ENCODE assay signal across 30 cellular contexts in the genomic region with DNA sequence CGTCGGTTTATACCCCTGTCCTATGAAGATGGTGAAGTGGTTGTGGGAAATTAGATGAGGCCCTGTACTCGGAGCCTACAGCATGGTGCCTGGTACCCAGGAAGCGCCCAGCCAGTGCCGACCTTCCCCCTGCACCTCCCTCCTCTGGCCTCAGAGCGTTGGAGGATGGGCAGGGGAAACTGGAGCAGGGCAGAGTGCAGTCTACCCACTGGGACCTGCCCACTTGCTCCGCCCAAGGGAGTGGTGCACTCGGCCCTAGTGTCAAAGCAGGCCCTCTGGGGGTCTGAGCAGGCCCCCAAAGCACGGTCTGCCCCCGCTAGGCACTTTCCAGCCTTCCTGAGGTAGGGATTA. TPM values are rescaled to one million over a fixed set of nuclear protein-coding genes. Genes with fewer than 3 reads are reported as not detected.
DNase-seq lines count a peak whose midpoint lies in the region; ATAC-seq, FAIRE-seq and TF ChIP-seq lines count a peak whose summit lies in the region.
"Had no signal": no experiment of that assay in that cellular context is flagged by ENCODE, and none has a peak within 500 bp of the region (broad histone marks: within the 10 kb centered on the region; RNA-seq: fewer than 3 reads in every experiment).

No MANE protein-coding gene starts in this region.

- H3K27me3 ChIP-seq in HepG2 (ENCODE audit: control insufficient read depth in 1 of 2, insufficient read depth in 2 of 2, low read length in 2 of 2) (peaks cover 6 to 47% of the 10 kb centered on the region in 2 experiments; a peak in 4 of 5 replicates), right lobe of liver (no peaks in the 10 kb centered on the region), hepatocyte (no peaks in the 10 kb centered on the region), neural progenitor cell (peaks cover 9% of the 10 kb centered on the region), mesendoderm (ENCODE audit: insufficient read depth, low read length, poor library complexity) (no peaks in the 10 kb centered on the region)

- BruUV-seq in HepG2 (replicated peaks; lab: Mats Ljungman, UMichigan), result no TSS peak

- peaks cover 5% of the 10 kb centered on the region for H3F3A ChIP-seq in neural progenitor cell (ENCODE audit: low read depth)

- POLR2A ChIA-PET in HepG2 (lab: Yijun Ruan, JAX), result no interaction called here
- POLR2A ChIA-PET in activated CD8-positive, alpha-beta T cell treated with anti-CD3 and anti-CD28 coated beads for 36 hours (lab: Charles Lee), result no interaction called here

- no peak overlapping the region for H4K8ac ChIP-seq in mesendoderm (ENCODE audit: low read depth, low read length)

- no peak overlapping the region for H2BK15ac ChIP-seq in mesendoderm (replicated peaks; ENCODE audit: low read depth)

- no peak overlapping the region for H3K27ac Mint-ChIP-seq in neural progenitor cell
- no peak overlapping the region for H3K27ac Mint-ChIP-seq in activated CD8-positive, alpha-beta T cell treated with anti-CD3 and anti-CD28 coated beads for 36 hours
- H3K27ac Mint-ChIP-seq: activated naive CD8-positive, alpha-beta T cell treated with anti-CD3 and anti-CD28 coated beads for 36 hours; activated T-helper 2 cell treated with anti-CD3 and anti-CD28 coated beads, Interferon-gamma antibody, Interleukin-2, Interleukin-4, amounts not matched to agents 10 μg/mL and 5 μg/mL and 100 μg/mL, durations not matched to agents 14 hours and 24 hours and 36 hours; mesothelial cell of epicardium; progenitor cell of endocrine pancreas; stimulated activated memory B cell treated with anti-CD40 and anti-IgM and Interleukin-4, amounts not matched to agents 10 μg/mL and 1 μg/mL and 100 μg/mL, for 72 hours; T-cell had no signal

- TF ChIP-seq EP300 in HepG2 (IDR thresholded peaks at IDR 0.05; ENCODE audit: low read depth in 2 of 2, low read length in 2 of 2), result no peak
- TF ChIP-seq EP300 in HepG2 (CRISPR knock-in tag; IDR thresholded peaks at IDR 0.05; ENCODE audit: borderline replicate concordance), result no peak

- TF ChIP-seq POLR2A in HepG2 (IDR thresholded peaks at IDR 0.05; ENCODE audit: insufficient read depth in 1 of 2, low read depth in 2 of 2, low read length in 2 of 2), result no peak
- no peak for TF ChIP-seq POLR2A in right lobe of liver (IDR thresholded peaks at IDR 0.05)

- H3K9me2 ChIP-seq in hepatocyte (replicated peaks; ENCODE audit: insufficient read depth), result no peaks in the 10 kb centered on the region

- H2BK120ac ChIP-seq in mesendoderm (ENCODE audit: low read depth, low read length), result no peak overlapping the region

- H3K56ac ChIP-seq in mesendoderm (ENCODE audit: low read length), result no peak overlapping the region

- H2AFZ ChIP-seq in HepG2 (ENCODE audit: low read length) (no peak overlapping the region), hepatocyte (no peak overlapping the region), neural progenitor cell (replicated peaks) (no peak overlapping the region)

- H3K27me3 Mint-ChIP-seq in neural progenitor cell (ENCODE audit: insufficient read depth, low read depth), result peaks cover 2% of the 10 kb centered on the region
- no peaks in the 10 kb centered on the region for H3K27me3 Mint-ChIP-seq in activated CD8-positive, alpha-beta T cell treated with anti-CD3 and anti-CD28 coated beads for 36 hours
- H3K27me3 Mint-ChIP-seq: activated naive CD8-positive, alpha-beta T cell treated with anti-CD3 and anti-CD28 coated beads for 36 hours; effector memory CD8-positive, alpha-beta T cell; stimulated activated memory B cell treated with anti-CD40 and anti-IgM and Interleukin-4, amounts not matched to agents 10 μg/mL and 1 μg/mL and 100 μg/mL, for 72 hours; T-cell had no signal

- no peak for TF ChIP-seq CTCF in HepG2 (CRISPR knock-in tag; IDR thresholded peaks at IDR 0.05)
- TF ChIP-seq CTCF in right lobe of liver (IDR thresholded peaks at IDR 0.05), result no peak
- TF ChIP-seq CTCF in hepatocyte (IDR thresholded peaks at IDR 0.05; ENCODE audit: poor library complexity), result no peak
- no peak for TF ChIP-seq CTCF in neural progenitor cell (IDR thresholded peaks at IDR 0.05)
- TF ChIP-seq CTCF in activated CD8-positive, alpha-beta T cell treated with anti-CD3 and anti-CD28 coated beads for 36 hours (IDR thresholded peaks at IDR 0.05), result no peak

- H4K20me1 ChIP-seq in HepG2 (ENCODE audit: insufficient read depth, low read length), result no peaks in the 10 kb centered on the region
- no peaks in the 10 kb centered on the region for H4K20me1 ChIP-seq in hepatocyte (ENCODE audit: insufficient read depth, poor library complexity, severe bottlenecking)
- peaks cover 4% of the 10 kb centered on the region for H4K20me1 ChIP-seq in neural progenitor cell (ENCODE audit: low read depth)

- no peaks in the 10 kb centered on the region for H3K9me3 Mint-ChIP-seq in neural progenitor cell
- no peaks in the 10 kb centered on the region for H3K9me3 Mint-ChIP-seq in activated CD8-positive, alpha-beta T cell treated with anti-CD3 and anti-CD28 coated beads for 36 hours
- H3K9me3 Mint-ChIP-seq: activated naive CD8-positive, alpha-beta T cell treated with anti-CD3 and anti-CD28 coated beads for 36 hours; activated T-helper 2 cell treated with anti-CD3 and anti-CD28 coated beads, Interferon-gamma antibody, Interleukin-2, Interleukin-4, amounts not matched to agents 10 μg/mL and 5 μg/mL and 100 μg/mL, durations not matched to agents 14 hours and 24 hours and 36 hours; effector memory CD8-positive, alpha-beta T cell; mesothelial cell of epicardium; stimulated activated memory B cell treated with anti-CD40 and anti-IgM and Interleukin-4, amounts not matched to agents 10 μg/mL and 1 μg/mL and 100 μg/mL, for 72 hours; T-cell had no signal

- H2AK5ac ChIP-seq in mesendoderm (ENCODE audit: low read length), result no peak overlapping the region

- H3K23ac ChIP-seq in mesendoderm (ENCODE audit: low read length), result no peak overlapping the region

- H3K9me3 ChIP-seq in HepG2 (ENCODE audit: low read length) (no peaks in the 10 kb centered on the region), right lobe of liver (no peaks in the 10 kb centered on the region), hepatocyte (ENCODE audit: low read depth) (no peaks in the 10 kb centered on the region), neural progenitor cell (ENCODE audit: low read depth) (no peaks in the 10 kb centered on the region)
- H3K9me3 ChIP-seq: SJCRH30, thoracic aorta had no signal

- CTCF ChIA-PET in HepG2 (lab: Yijun Ruan, JAX; ENCODE audit: low intra/inter-chr PET ratio, low total read pairs), result no interaction called here
- CTCF ChIA-PET in activated CD8-positive, alpha-beta T cell treated with anti-CD3 and anti-CD28 coated beads for 36 hours (lab: Charles Lee), result no interaction called here

- H3K4me2 ChIP-seq in HepG2 (ENCODE audit: low read depth, low read length) (no peak overlapping the region; the same call in 1 of the 2 replicates), hepatocyte (no peak overlapping the region), neural progenitor cell (peak overlapping the region; percentile 59), mesendoderm (ENCODE audit: low read length) (no peak overlapping the region)

- no peak overlapping the region for H3K18ac ChIP-seq in mesendoderm (ENCODE audit: low read length)

- no peak overlapping the region for H3K4ac ChIP-seq in mesendoderm (ENCODE audit: low read depth, low read length)

- in situ Hi-C loops in HepG2 (cut with HindIII; ENCODE audit: extremely low pct_ligation_motif_present, low pct_unique_long_range_greater_than_20kb), result loop anchor here (5.0 to 10.0 kb wide), 2 partner anchors 142 to 181 kb away; a partner anchor contains a TSS

- H3K4me3 ChIP-seq in HepG2 (replicated peaks in 1 of 3; ENCODE audit: insufficient read depth in 1 of 3, low read depth in 2 of 3, low read length in 3 of 3) (no peak overlapping the region), right lobe of liver (no peak overlapping the region), hepatocyte (no peak overlapping the region), neural progenitor cell (no peak overlapping the region), mesendoderm (ENCODE audit: low read length) (no peak overlapping the region)
- H3K4me3 ChIP-seq: SJCRH30, thoracic aorta had no signal

- intact Hi-C loops in HepG2 (cut with micrococcal nuclease; ENCODE audit: unreplicated experiment), result no loop called here
- intact Hi-C loops in right lobe of liver (cut with DNase I), result loop anchor here (10.0 kb wide), 1 partner anchor 139 kb away; no protein-coding TSS in a partner anchor
- intact Hi-C loops in activated CD8-positive, alpha-beta T cell treated with anti-CD3 and anti-CD28 coated beads for 36 hours (cut with micrococcal nuclease), result no loop called here

- no peak overlapping the region for H3K9ac ChIP-seq in HepG2 (ENCODE audit: insufficient read depth, low read depth, low read length)
- no peak overlapping the region for H3K9ac ChIP-seq in neural progenitor cell
- no peak overlapping the region for H3K9ac ChIP-seq in mesendoderm (ENCODE audit: low read length)

- WGBS in HepG2 (ENCODE audit: low lambda C conversion rate), result 22% methylated on average over 6 of the region's 10 CpGs
- 92% methylated on average over 2 of the region's 10 CpGs for WGBS in right lobe of liver (ENCODE audit: insufficient coverage, low coverage, low lambda C conversion rate, missing lambda C conversion rate)
- 84% methylated on average over 10 of the region's 10 CpGs for WGBS in hepatocyte (ENCODE audit: low lambda C conversion rate, missing lambda C conversion rate)
- no CpG with 5 or more reads among the region's 10 CpGs for WGBS in mesendoderm (ENCODE audit: extremely low coverage, insufficient coverage, low lambda C conversion rate)

- no peak for FAIRE-seq in HepG2 (lab: Jason Lieb, UNC)
- FAIRE-seq: GM12891, TTC549 had no signal

- H2BK5ac ChIP-seq in mesendoderm (ENCODE audit: low read length), result no peak overlapping the region

- peaks cover 22% of the 10 kb centered on the region for H3K4me1 Mint-ChIP-seq in neural progenitor cell
- peaks cover 6% of the 10 kb centered on the region for H3K4me1 Mint-ChIP-seq in activated CD8-positive, alpha-beta T cell treated with anti-CD3 and anti-CD28 coated beads for 36 hours (ENCODE audit: low read depth)

- TF ChIP-seq RAD21 in HepG2 (CRISPR knock-in tag; IDR thresholded peaks at IDR 0.05), result no peak

- no peak overlapping the region for H3K4me3 Mint-ChIP-seq in neural progenitor cell
- H3K4me3 Mint-ChIP-seq in activated CD8-positive, alpha-beta T cell treated with anti-CD3 and anti-CD28 coated beads for 36 hours, result no peak overlapping the region
- H3K4me3 Mint-ChIP-seq: activated naive CD8-positive, alpha-beta T cell treated with anti-CD3 and anti-CD28 coated beads for 36 hours; effector memory CD8-positive, alpha-beta T cell; mesothelial cell of epicardium; stimulated activated memory B cell treated with anti-CD40 and anti-IgM and Interleukin-4, amounts not matched to agents 10 μg/mL and 1 μg/mL and 100 μg/mL, for 72 hours; T-cell had no signal

- no peak overlapping the region for H3K27ac ChIP-seq in HepG2 (ENCODE audit: extremely low read length, insufficient read depth, low read length)
- no peak overlapping the region for H3K27ac ChIP-seq in right lobe of liver
- H3K27ac ChIP-seq in hepatocyte, result no peak overlapping the region
- no peak overlapping the region for H3K27ac ChIP-seq in neural progenitor cell
- H3K27ac ChIP-seq in mesendoderm (ENCODE audit: low read depth, low read length), result no peak overlapping the region
- H3K27ac ChIP-seq: SJCRH30, thoracic aorta had no signal

- DNase-seq in HepG2 (ENCODE audit: low spot score) (no peak), right lobe of liver (no peak), hepatocyte (ENCODE audit: low spot score) (peak; percentile 3), neural progenitor cell (ENCODE audit: low spot score) (no peak), mesendoderm (no peak)
- DNase-seq in activated CD8-positive, alpha-beta T cell treated with anti-CD3 and anti-CD28 coated beads for 36 hours, result no peak
- no peak for DNase-seq in stimulated activated CD4-positive, alpha-beta T cell treated with anti-CD3 and anti-CD28 coated beads, Interleukin-12 subunit alpha, Interleukin-12 subunit beta, amount 100 ng/mL, for 4 hours
- DNase-seq: activated naive CD8-positive, alpha-beta T cell treated with anti-CD3 and anti-CD28 coated beads for 36 hours; DMS79; effector memory CD8-positive, alpha-beta T cell; foreskin melanocyte; Kasumi-1; NCI-H2029; NCI-H2227 treated with DMSO at 0.1 percent for 48 hours; NCI-H774; SJCRH30; stimulated activated CD4-positive, alpha-beta T cell treated with anti-CD3 and anti-CD28 coated beads, Interleukin-1b, Interleukin-23, amount 100 ng/mL, for 48 hours had no signal

- H3K36me3 Mint-ChIP-seq in neural progenitor cell, result no peaks in the 10 kb centered on the region
- no peaks in the 10 kb centered on the region for H3K36me3 Mint-ChIP-seq in activated CD8-positive, alpha-beta T cell treated with anti-CD3 and anti-CD28 coated beads for 36 hours (ENCODE audit: low read depth)
- H3K36me3 Mint-ChIP-seq: activated naive CD8-positive, alpha-beta T cell treated with anti-CD3 and anti-CD28 coated beads for 36 hours; mesothelial cell of epicardium; stimulated activated memory B cell treated with anti-CD40 and anti-IgM and Interleukin-4, amounts not matched to agents 10 μg/mL and 1 μg/mL and 100 μg/mL, for 72 hours; T-cell had no signal

- no peak for ATAC-seq in HepG2
- ATAC-seq in right lobe of liver, result no peak
- no peak for ATAC-seq in activated CD8-positive, alpha-beta T cell treated with anti-CD3 and anti-CD28 coated beads for 36 hours
- ATAC-seq in GM18870 (IDR thresholded peaks at IDR 0.05; ENCODE audit: unreplicated experiment), result no peak
- ATAC-seq: effector memory CD8-positive, alpha-beta T cell; esophagus mucosa; stimulated activated memory B cell treated with anti-CD40 and anti-IgM and Interleukin-4, amounts not matched to agents 10 μg/mL and 1 μg/mL and 100 μg/mL, for 72 hours; T-cell had no signal

- H3K79me1 ChIP-seq in mesendoderm (ENCODE audit: low read length), result no peaks in the 10 kb centered on the region

- H3K79me2 ChIP-seq in HepG2 (ENCODE audit: insufficient read depth, low read length) (no peaks in the 10 kb centered on the region), hepatocyte (no peaks in the 10 kb centered on the region), neural progenitor cell (ENCODE audit: low read depth) (no peaks in the 10 kb centered on the region), mesendoderm (ENCODE audit: control insufficient read depth, insufficient read depth, low read length) (no peaks in the 10 kb centered on the region)

- peaks cover 35% of the 10 kb centered on the region for H3K4me1 ChIP-seq in HepG2 (ENCODE audit: insufficient read depth, low read length)
- peaks cover 0 to 13% (median 3%) of the 10 kb centered on the region in 4 donors for H3K4me1 ChIP-seq in right lobe of liver
- H3K4me1 ChIP-seq in hepatocyte (ENCODE audit: insufficient read depth), result no peaks in the 10 kb centered on the region
- H3K4me1 ChIP-seq in neural progenitor cell, result peaks cover 12% of the 10 kb centered on the region
- H3K4me1 ChIP-seq in mesendoderm (ENCODE audit: control insufficient read depth, low read depth, low read length), result peaks cover 4% of the 10 kb centered on the region
- H3K4me1 ChIP-seq: SJCRH30 had no signal

- no peak overlapping the region for H4K5ac ChIP-seq in mesendoderm (ENCODE audit: low read length)

- H3K36me3 ChIP-seq in HepG2 (replicated peaks in 1 of 2; ENCODE audit: control insufficient read depth in 1 of 2, insufficient read depth in 2 of 2, low read length in 2 of 2) (no peaks in the 10 kb centered on the region), right lobe of liver (no peaks in the 10 kb centered on the region), hepatocyte (replicated peaks; ENCODE audit: insufficient read depth, low read depth) (no peaks in the 10 kb centered on the region), neural progenitor cell (no peaks in the 10 kb centered on the region), mesendoderm (ENCODE audit: control insufficient read depth, insufficient read depth, low read length) (no peaks in the 10 kb centered on the region)
- H3K36me3 ChIP-seq: SJCRH30, thoracic aorta had no signal

RNA-seq across cellular contexts. Expression of a gene that starts 13.0 kb away (rescaled TPM):
- not detected in 2 replicates for total RNA-seq in HepG2 (2016; rRNA removed; fragmentation: Illumina TruSeq; extraction: Trizol)
- not detected in 2 replicates for total RNA-seq in HepG2 (2016; cell fraction: cytosol; rRNA removed; fragmentation: Illumina TruSeq; extraction: Trizol; ENCODE audit: low read depth)
- total RNA-seq in HepG2 (2016; cell fraction: insoluble cytoplasmic fraction; rRNA removed; fragmentation: Illumina TruSeq; extraction: Trizol), result not detected in 2 replicates
- not detected in 2 replicates for total RNA-seq in HepG2 (2016; cell fraction: membrane; rRNA removed; fragmentation: Illumina TruSeq; extraction: Trizol)
- total RNA-seq in HepG2 (2016; cell fraction: nucleus; rRNA removed; fragmentation: Illumina TruSeq; extraction: Trizol), result not detected in 2 replicates
- polyA plus RNA-seq in HepG2 (2011; rRNA removed), result not detected in 2 replicates
- not detected in 2 replicates for polyA plus RNA-seq in HepG2 (2011; cell fraction: cytosol; rRNA removed)
- not detected in 2 replicates for polyA plus RNA-seq in HepG2 (2011; cell fraction: nucleus; rRNA removed)
- polyA plus RNA-seq in HepG2 (2012), result not detected in 2 replicates
- polyA plus RNA-seq in HepG2 (2016; cell fraction: cytosol; fragmentation: Illumina TruSeq; extraction: Trizol; ENCODE audit: low read depth), result not detected in 2 replicates
- not detected in 2 replicates for polyA plus RNA-seq in HepG2 (2016; cell fraction: insoluble cytoplasmic fraction; fragmentation: Illumina TruSeq; extraction: Trizol; ENCODE audit: low read depth)
- polyA plus RNA-seq in HepG2 (2016; cell fraction: membrane; fragmentation: Illumina TruSeq; extraction: Trizol; ENCODE audit: low read depth), result not detected in 2 replicates
- not detected in 2 replicates for polyA plus RNA-seq in HepG2 (2016; cell fraction: nucleus; fragmentation: Illumina TruSeq; extraction: Trizol; ENCODE audit: insufficient read depth, low read depth)
- 0.05 TPM in 1 of 2 replicates, not detected in the other for polyA minus RNA-seq in HepG2 (2011; rRNA and poly(A)+ RNA removed; ENCODE audit: low replicate concordance)
- 1.1 TPM in 1 of 2 replicates, not detected in the other for polyA minus RNA-seq in HepG2 (2011; cell fraction: cytosol; rRNA and poly(A)+ RNA removed)
- not detected in 2 replicates for polyA minus RNA-seq in HepG2 (2011; cell fraction: nucleus; rRNA and poly(A)+ RNA removed)
- total RNA-seq in right lobe of liver, result 1 to 10 TPM; 2.7 to 8.9 (median 4.7) TPM
- total RNA-seq in hepatocyte, result 8.1 and 8.5 TPM in 2 replicates
- polyA plus RNA-seq in hepatocyte, result 7.8 and 9.0 TPM in 2 replicates
- not detected in 2 replicates for total RNA-seq in neural progenitor cell (ENCODE audit: low replicate concordance)
- total RNA-seq in activated CD8-positive, alpha-beta T cell treated with anti-CD3 and anti-CD28 coated beads for 36 hours, result 1 to 10 TPM; 3.3 to 3.5 TPM
- polyA plus RNA-seq in mesendoderm (2013, experiment 1 of 2), result 0.31 TPM
- 0.46 TPM for polyA plus RNA-seq in mesendoderm (2013, experiment 2 of 2)
- total RNA-seq: A172, HT1080, SJCRH30 had no signal
- polyA plus RNA-seq: neural cell had no signal

RNA-seq across cellular contexts. Expression of a gene that starts 49.8 kb away (rescaled TPM):
- total RNA-seq in HepG2 (2016; rRNA removed; fragmentation: Illumina TruSeq; extraction: Trizol), result 4.6 and 5.5 TPM in 2 replicates
- 0.88 and 1.0 TPM in 2 replicates for total RNA-seq in HepG2 (2016; cell fraction: cytosol; rRNA removed; fragmentation: Illumina TruSeq; extraction: Trizol; ENCODE audit: low read depth)
- total RNA-seq in HepG2 (2016; cell fraction: insoluble cytoplasmic fraction; rRNA removed; fragmentation: Illumina TruSeq; extraction: Trizol), result 5.2 and 6.0 TPM in 2 replicates
- 2.7 and 3.2 TPM in 2 replicates for total RNA-seq in HepG2 (2016; cell fraction: membrane; rRNA removed; fragmentation: Illumina TruSeq; extraction: Trizol)
- total RNA-seq in HepG2 (2016; cell fraction: nucleus; rRNA removed; fragmentation: Illumina TruSeq; extraction: Trizol), result 2.5 and 3.0 TPM in 2 replicates
- 2.4 and 3.2 TPM in 2 replicates for polyA plus RNA-seq in HepG2 (2011; rRNA removed)
- polyA plus RNA-seq in HepG2 (2011; cell fraction: cytosol; rRNA removed), result 2.9 and 3.2 TPM in 2 replicates
- 1.8 and 2.3 TPM in 2 replicates for polyA plus RNA-seq in HepG2 (2011; cell fraction: nucleus; rRNA removed)
- 4.0 and 4.3 TPM in 2 replicates for polyA plus RNA-seq in HepG2 (2012)
- polyA plus RNA-seq in HepG2 (2016; cell fraction: cytosol; fragmentation: Illumina TruSeq; extraction: Trizol; ENCODE audit: low read depth), result 0.36 and 0.53 TPM in 2 replicates
- 4.1 and 5.5 TPM in 2 replicates for polyA plus RNA-seq in HepG2 (2016; cell fraction: insoluble cytoplasmic fraction; fragmentation: Illumina TruSeq; extraction: Trizol; ENCODE audit: low read depth)
- 1.5 TPM in 2 replicates for polyA plus RNA-seq in HepG2 (2016; cell fraction: membrane; fragmentation: Illumina TruSeq; extraction: Trizol; ENCODE audit: low read depth)
- polyA plus RNA-seq in HepG2 (2016; cell fraction: nucleus; fragmentation: Illumina TruSeq; extraction: Trizol; ENCODE audit: insufficient read depth, low read depth), result 2.1 and 2.7 TPM in 2 replicates
- polyA minus RNA-seq in HepG2 (2011; rRNA and poly(A)+ RNA removed; ENCODE audit: low replicate concordance), result 10.2 and 10.5 TPM in 2 replicates
- polyA minus RNA-seq in HepG2 (2011; cell fraction: cytosol; rRNA and poly(A)+ RNA removed), result 3.4 and 3.9 TPM in 2 replicates
- 5.3 and 7.2 TPM in 2 replicates for polyA minus RNA-seq in HepG2 (2011; cell fraction: nucleus; rRNA and poly(A)+ RNA removed)
- 1 to 10 TPM; 3.2 to 5.4 (median 4.0) TPM for total RNA-seq in right lobe of liver
- total RNA-seq in hepatocyte, result 4.8 and 5.3 TPM in 2 replicates
- polyA plus RNA-seq in hepatocyte, result 4.1 and 9.3 TPM in 2 replicates
- 5.4 and 11.0 TPM in 2 replicates for total RNA-seq in neural progenitor cell (ENCODE audit: low replicate concordance)
- total RNA-seq in activated CD8-positive, alpha-beta T cell treated with anti-CD3 and anti-CD28 coated beads for 36 hours, result 1 to 10 TPM; 6.0 to 6.7 TPM
- 3.3 TPM for polyA plus RNA-seq in mesendoderm (2013, experiment 1 of 2)
- polyA plus RNA-seq in mesendoderm (2013, experiment 2 of 2), result 3.5 TPM

Comparison
In these comparisons a context has a peak if more than half of its experiments do, and no peak if none do; other contexts are left out.
1. intact Hi-C loops: an anchor here in right lobe of liver (10.0 kb wide); none called in HepG2 and activated CD8-positive, alpha-beta T cell treated with anti-CD3 and anti-CD28 coated beads for 36 hours.